ENCODE assay signal across 2 cellular contexts in the genomic region with DNA sequence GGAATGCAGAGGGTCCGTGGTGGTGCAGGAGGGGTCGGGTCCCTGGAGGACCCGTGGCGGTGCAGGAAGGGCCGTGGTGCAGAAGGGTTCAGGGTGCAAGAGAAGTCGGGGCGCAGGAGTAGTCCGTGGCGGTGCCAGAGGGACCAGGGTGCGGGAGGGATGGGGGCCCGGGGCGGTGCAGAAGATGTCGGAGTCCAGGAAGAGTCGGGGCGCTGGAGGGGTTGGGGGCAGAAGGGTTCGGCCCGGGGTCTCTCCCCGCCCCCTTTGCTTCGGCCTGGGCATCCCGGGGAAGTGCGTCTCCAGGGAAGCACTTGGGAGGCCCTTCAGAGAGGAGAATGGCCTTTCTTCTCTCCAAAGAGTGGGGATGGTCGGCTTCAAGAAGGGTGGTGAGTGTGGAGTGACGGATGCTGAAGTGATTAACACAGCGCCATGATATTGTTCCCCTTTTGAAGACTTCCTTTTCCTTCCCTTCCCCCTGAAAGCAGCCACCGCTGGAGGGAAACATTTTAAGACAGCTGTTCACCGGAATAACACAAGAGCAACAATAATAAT.
TF ChIP-seq lines count a peak whose summit lies in the region.

No MANE protein-coding gene starts in this region.

TF ChIP-seq in SK-N-SH, 30 proteins besides CTCF, POLR2A, EP300 and RAD21 (continued from another document):
- no peak for TF ChIP-seq MXI1 (IDR thresholded peaks at IDR 0.05; ENCODE audit: low read depth, low read length)
- TF ChIP-seq PBX3 (IDR thresholded peaks at IDR 0.05) = no peak
- TF ChIP-seq RFX5 (IDR thresholded peaks at IDR 0.05; ENCODE audit: low read length) = no peak
- TF ChIP-seq, protein P1, sequence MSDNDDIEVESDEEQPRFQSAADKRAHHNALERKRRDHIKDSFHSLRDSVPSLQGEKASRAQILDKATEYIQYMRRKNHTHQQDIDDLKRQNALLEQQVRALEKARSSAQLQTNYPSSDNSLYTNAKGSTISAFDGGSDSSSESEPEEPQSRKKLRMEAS (IDR thresholded peaks at IDR 0.05; ENCODE audit: low read depth) = no peak

TF ChIP-seq in neural cell, 6 proteins besides CTCF, POLR2A, EP300 and RAD21 (continued from another document):
- TF ChIP-seq REST (IDR thresholded peaks at IDR 0.05; ENCODE audit: borderline replicate concordance) (no peak), SMC3 (conservative IDR thresholded peaks at IDR 0.05; ENCODE audit: poor library complexity) (no peak), POLR2AphosphoS5 (IDR thresholded peaks at IDR 0.05) (no peak), TAF1 (IDR thresholded peaks at IDR 0.05; ENCODE audit: low read depth) (no peak), EZH2 (IDR thresholded peaks at IDR 0.05; ENCODE audit: borderline replicate concordance, insufficient read depth, low read length, poor library complexity, severe bottlenecking) (no peak)
